1 cellular context compared by ENCODE assay signal in the genomic region with DNA sequence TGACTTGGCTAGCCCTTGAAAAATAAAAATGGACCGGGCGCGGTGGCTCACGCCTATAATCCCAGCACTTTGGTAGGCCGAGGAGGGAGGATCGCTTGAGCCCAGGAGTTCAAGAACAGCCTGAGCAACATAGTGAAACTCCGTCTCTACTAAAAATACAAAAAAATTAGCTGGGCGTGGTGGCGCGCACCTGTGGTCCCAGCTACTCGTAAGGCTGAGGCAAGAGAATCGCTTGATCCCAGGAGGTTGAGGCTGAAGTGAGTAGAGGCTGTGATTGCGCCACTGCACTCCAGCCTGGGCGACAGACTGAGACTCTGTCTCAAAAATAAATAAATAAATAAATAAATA.
TF ChIP-seq lines count a peak whose summit lies in the region.

No MANE protein-coding gene starts in this region.

TF ChIP-seq in HepG2, 621 proteins besides CTCF, POLR2A, EP300 and RAD21:
- TF ChIP-seq, protein P1, sequence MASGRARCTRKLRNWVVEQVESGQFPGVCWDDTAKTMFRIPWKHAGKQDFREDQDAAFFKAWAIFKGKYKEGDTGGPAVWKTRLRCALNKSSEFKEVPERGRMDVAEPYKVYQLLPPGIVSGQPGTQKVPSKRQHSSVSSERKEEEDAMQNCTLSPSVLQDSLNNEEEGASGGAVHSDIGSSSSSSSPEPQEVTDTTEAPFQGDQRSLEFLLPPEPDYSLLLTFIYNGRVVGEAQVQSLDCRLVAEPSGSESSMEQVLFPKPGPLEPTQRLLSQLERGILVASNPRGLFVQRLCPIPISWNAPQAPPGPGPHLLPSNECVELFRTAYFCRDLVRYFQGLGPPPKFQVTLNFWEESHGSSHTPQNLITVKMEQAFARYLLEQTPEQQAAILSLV (CRISPR knock-in tag; IDR thresholded peaks at IDR 0.05; ENCODE audit: borderline replicate concordance) = 0 out of 2 replicates have a peak, but pooled peaks have one; percentile 4
- TF ChIP-seq, protein P2, sequence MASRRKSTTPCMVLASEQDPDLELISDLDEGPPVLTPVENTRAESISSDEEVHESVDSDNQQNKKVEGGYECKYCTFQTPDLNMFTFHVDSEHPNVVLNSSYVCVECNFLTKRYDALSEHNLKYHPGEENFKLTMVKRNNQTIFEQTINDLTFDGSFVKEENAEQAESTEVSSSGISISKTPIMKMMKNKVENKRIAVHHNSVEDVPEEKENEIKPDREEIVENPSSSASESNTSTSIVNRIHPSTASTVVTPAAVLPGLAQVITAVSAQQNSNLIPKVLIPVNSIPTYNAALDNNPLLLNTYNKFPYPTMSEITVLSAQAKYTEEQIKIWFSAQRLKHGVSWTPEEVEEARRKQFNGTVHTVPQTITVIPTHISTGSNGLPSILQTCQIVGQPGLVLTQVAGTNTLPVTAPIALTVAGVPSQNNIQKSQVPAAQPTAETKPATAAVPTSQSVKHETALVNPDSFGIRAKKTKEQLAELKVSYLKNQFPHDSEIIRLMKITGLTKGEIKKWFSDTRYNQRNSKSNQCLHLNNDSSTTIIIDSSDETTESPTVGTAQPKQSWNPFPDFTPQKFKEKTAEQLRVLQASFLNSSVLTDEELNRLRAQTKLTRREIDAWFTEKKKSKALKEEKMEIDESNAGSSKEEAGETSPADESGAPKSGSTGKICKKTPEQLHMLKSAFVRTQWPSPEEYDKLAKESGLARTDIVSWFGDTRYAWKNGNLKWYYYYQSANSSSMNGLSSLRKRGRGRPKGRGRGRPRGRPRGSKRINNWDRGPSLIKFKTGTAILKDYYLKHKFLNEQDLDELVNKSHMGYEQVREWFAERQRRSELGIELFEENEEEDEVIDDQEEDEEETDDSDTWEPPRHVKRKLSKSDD (CRISPR knock-in tag; IDR thresholded peaks at IDR 0.05; ENCODE audit: low read depth) = peak; percentile 18; the same call in 1 of the 2 replicates
- TF ChIP-seq PRPF4 (IDR thresholded peaks at IDR 0.05; ENCODE audit: low read depth, low read length, poor library complexity, severe bottlenecking) = peak; percentile 36
